In genomic region chr22:30964858-30965257, GRCh38 we compare ENCODE assay signal across 20 cellular contexts. TPM values are rescaled to one million over a fixed set of nuclear protein-coding genes. Genes with fewer than 3 reads are reported as not detected.
DNase-seq lines count a peak whose midpoint lies in the region; ATAC-seq, FAIRE-seq and TF ChIP-seq lines count a peak whose summit lies in the region.
"Had no signal": no experiment of that assay in that cellular context is flagged by ENCODE, and none has a peak within 500 bp of the region (broad histone marks: within the 10 kb centered on the region; RNA-seq: fewer than 3 reads in every experiment).

No MANE protein-coding gene starts in this region.

- H3K4me1 Mint-ChIP-seq in astrocyte (ENCODE audit: low read depth, unreplicated experiment) = peaks cover 7% of the 10 kb centered on the region

- no peak overlapping the region for H3K4me3 ChIP-seq in HepG2 (replicated peaks in 1 of 3; ENCODE audit: insufficient read depth in 1 of 3, low read depth in 2 of 3, low read length in 3 of 3)
- no peak overlapping the region for H3K4me3 ChIP-seq in right lobe of liver
- H3K4me3 ChIP-seq in astrocyte (ENCODE audit: insufficient read depth, low read depth, low read length) = no peak overlapping the region
- H3K4me3 ChIP-seq in iPS-20b (ENCODE audit: low read length) = peak overlapping the region; percentile 78; the same call in 1 of the 2 replicates
- H3K4me3 ChIP-seq in prostate gland = no peak overlapping the region
- H3K4me3 ChIP-seq: MG63 had no signal

- FAIRE-seq in HepG2 (lab: Jason Lieb, UNC) (no peak), astrocyte (lab: Jason Lieb, UNC) (no peak)
- FAIRE-seq: GM12891, H54, RCC 7860 had no signal

- POLR2A ChIA-PET in HepG2 (lab: Yijun Ruan, JAX) = interaction anchor here (7.6 kb wide), 1 partner anchor 117 kb away, joined by 113 read pairs; the partner anchor contains the start of gene SMTN

- no peak overlapping the region for H3K9ac ChIP-seq in HepG2 (ENCODE audit: insufficient read depth, low read depth, low read length)
- H3K9ac ChIP-seq in astrocyte (ENCODE audit: low read length) = no peak overlapping the region
- H3K9ac ChIP-seq in iPS-20b (ENCODE audit: low read depth, low read length) = no peak overlapping the region; the same call in 1 of the 2 replicates

- H3K9me3 Mint-ChIP-seq in astrocyte (ENCODE audit: unreplicated experiment) = no peaks in the 10 kb centered on the region

- CTCF ChIA-PET in HepG2 (lab: Yijun Ruan, JAX; ENCODE audit: low intra/inter-chr PET ratio, low total read pairs) = no interaction called here

- TF ChIP-seq RAD21 in HepG2 (CRISPR knock-in tag; IDR thresholded peaks at IDR 0.05) = no peak

- 84% methylated on average over 4 of the region's 4 CpGs for WGBS in HepG2 (ENCODE audit: low lambda C conversion rate)
- 86% methylated on average over 4 of the region's 4 CpGs for WGBS in right lobe of liver (ENCODE audit: insufficient coverage, low coverage, low lambda C conversion rate, missing lambda C conversion rate)
- 71% methylated on average over 4 of the region's 4 CpGs for WGBS in prostate gland

- ATAC-seq in HepG2 = no peak
- ATAC-seq in right lobe of liver = no peak
- no peak for ATAC-seq in GM21723 (IDR thresholded peaks at IDR 0.05; ENCODE audit: unreplicated experiment)
- ATAC-seq: Right ventricle myocardium inferior had no signal

- H2AFZ ChIP-seq in HepG2 (ENCODE audit: low read length) (no peak overlapping the region), astrocyte (ENCODE audit: low read depth, low read length) (no peak overlapping the region)

- intact Hi-C loops in HepG2 (cut with micrococcal nuclease; ENCODE audit: unreplicated experiment) (loop anchor here (5.0 kb wide), 2 partner anchors 92 to 117 kb away; partner anchors contain the start of gene SMTN), right lobe of liver (cut with DNase I) (no loop called here), prostate gland (cut with DNase I) (loop anchor here (5.0 kb wide), 1 partner anchor 72 kb away; no protein-coding TSS in a partner anchor)

- H3K4me1 ChIP-seq in HepG2 (ENCODE audit: insufficient read depth, low read length) = peaks cover 56% of the 10 kb centered on the region
- peaks cover 0 to 14% (median 4%) of the 10 kb centered on the region in 4 donors for H3K4me1 ChIP-seq in right lobe of liver
- H3K4me1 ChIP-seq in astrocyte (ENCODE audit: insufficient read depth, low read length) = peaks cover 1% of the 10 kb centered on the region
- peaks cover 10% of the 10 kb centered on the region for H3K4me1 ChIP-seq in iPS-20b (ENCODE audit: insufficient read depth, low read length)
- H3K4me1 ChIP-seq in prostate gland (replicated peaks) = no peaks in the 10 kb centered on the region

- TF ChIP-seq EP300 in HepG2 (IDR thresholded peaks at IDR 0.05; ENCODE audit: low read depth in 2 of 2, low read length in 2 of 2) = no peak
- TF ChIP-seq EP300 in HepG2 (CRISPR knock-in tag; IDR thresholded peaks at IDR 0.05; ENCODE audit: borderline replicate concordance) = no peak

- DNase-seq in HepG2 (ENCODE audit: low spot score) = no peak
- DNase-seq in right lobe of liver = no peak
- no peak for DNase-seq in astrocyte (ENCODE audit: low read depth)
- DNase-seq in NCI-H2171 (lab: John Stamatoyannopoulos, UW) = no peak
- DNase-seq in DMS 273 (lab: John Stamatoyannopoulos, UW; ENCODE audit: unreplicated experiment) = no peak
- DNase-seq in prostate gland (ENCODE audit: low spot score) = no peak
- DNase-seq: AML-193, COR-L47, MG63, NCI-H1092 treated with DMSO at 0.1 percent for 48 hours, NCI-H146, NCI-H2029 treated with DMSO at 0.1 percent for 48 hours, NCI-H2171 treated with DMSO at 0.1 percent for 48 hours had no signal

- peaks cover 10% of the 10 kb centered on the region for H3K36me3 Mint-ChIP-seq in astrocyte (ENCODE audit: low read depth, unreplicated experiment)

- TF ChIP-seq POLR2A in HepG2 (IDR thresholded peaks at IDR 0.05; ENCODE audit: insufficient read depth in 1 of 2, low read depth in 2 of 2, low read length in 2 of 2) (no peak), right lobe of liver (IDR thresholded peaks at IDR 0.05) (no peak), prostate gland (IDR thresholded peaks at IDR 0.05) (no peak)

- in situ Hi-C loops in HepG2 (cut with HindIII; ENCODE audit: extremely low pct_ligation_motif_present, low pct_unique_long_range_greater_than_20kb) = loop anchor here (5.0 to 10.0 kb wide), 2 partner anchors 117 to 180 kb away; partner anchors contain the start of genes PLA2G3 and SMTN

- no peaks in the 10 kb centered on the region for H3K36me3 ChIP-seq in HepG2 (replicated peaks in 1 of 2; ENCODE audit: control insufficient read depth in 1 of 2, insufficient read depth in 2 of 2, low read length in 2 of 2)
- H3K36me3 ChIP-seq in right lobe of liver = no peaks in the 10 kb centered on the region
- H3K36me3 ChIP-seq in astrocyte (ENCODE audit: insufficient read depth, low read length) = peaks cover 6% of the 10 kb centered on the region
- peaks cover 40% of the 10 kb centered on the region for H3K36me3 ChIP-seq in iPS-20b (ENCODE audit: insufficient read depth, low read depth, low read length)
- H3K36me3 ChIP-seq in prostate gland = no peaks in the 10 kb centered on the region

- BruUV-seq in HepG2 (replicated peaks; lab: Mats Ljungman, UMichigan) = no TSS peak

- no peak for TF ChIP-seq CTCF in HepG2 (CRISPR knock-in tag; IDR thresholded peaks at IDR 0.05)
- TF ChIP-seq CTCF in right lobe of liver (IDR thresholded peaks at IDR 0.05) = no peak
- no peak for TF ChIP-seq CTCF in astrocyte (IDR thresholded peaks at IDR 0.05; ENCODE audit: insufficient read depth, low read depth, low read length)
- no peak for TF ChIP-seq CTCF in prostate gland (IDR thresholded peaks at IDR 0.05)

- H3K27ac ChIP-seq in HepG2 (ENCODE audit: extremely low read length, insufficient read depth, low read length) = no peak overlapping the region
- H3K27ac ChIP-seq in right lobe of liver = no peak overlapping the region
- no peak overlapping the region for H3K27ac ChIP-seq in astrocyte (ENCODE audit: low read depth, low read length)
- no peak overlapping the region for H3K27ac ChIP-seq in iPS-20b (ENCODE audit: low read length)
- no peak overlapping the region for H3K27ac ChIP-seq in prostate gland
- H3K27ac ChIP-seq: 22Rv1 had no signal

- no peaks in the 10 kb centered on the region for H3K9me3 ChIP-seq in HepG2 (ENCODE audit: low read length)
- no peaks in the 10 kb centered on the region for H3K9me3 ChIP-seq in right lobe of liver
- no peaks in the 10 kb centered on the region for H3K9me3 ChIP-seq in astrocyte (ENCODE audit: insufficient read depth, low read depth, low read length)
- H3K9me3 ChIP-seq in iPS-20b (ENCODE audit: insufficient read depth, low read depth, low read length) = no peaks in the 10 kb centered on the region
- no peaks in the 10 kb centered on the region for H3K9me3 ChIP-seq in prostate gland

- no peak overlapping the region for H3K27ac Mint-ChIP-seq in astrocyte (ENCODE audit: unreplicated experiment)

- H3K4me2 ChIP-seq in HepG2 (ENCODE audit: low read depth, low read length) (peak overlapping the region; percentile 42), astrocyte (ENCODE audit: low read length) (peak overlapping the region; percentile 16)

- H3K4me3 Mint-ChIP-seq in astrocyte (ENCODE audit: unreplicated experiment) = no peak overlapping the region

- H3K27me3 Mint-ChIP-seq in astrocyte (ENCODE audit: low read depth, unreplicated experiment) = no peaks in the 10 kb centered on the region

- peaks cover 62% of the 10 kb centered on the region for H3K79me2 ChIP-seq in HepG2 (ENCODE audit: insufficient read depth, low read length)
- H3K79me2 ChIP-seq in astrocyte (ENCODE audit: insufficient read depth, low read length) = peaks cover 81% of the 10 kb centered on the region

- H3K27me3 ChIP-seq in HepG2 (ENCODE audit: control insufficient read depth in 1 of 2, insufficient read depth in 2 of 2, low read length in 2 of 2) (no peaks in the 10 kb centered on the region; a peak in 1 of 5 replicates), right lobe of liver (no peaks in the 10 kb centered on the region), astrocyte (ENCODE audit: insufficient read depth, low read length) (no peaks in the 10 kb centered on the region), iPS-20b (ENCODE audit: insufficient read depth, low read length) (no peaks in the 10 kb centered on the region), prostate gland (replicated peaks; ENCODE audit: insufficient read depth) (no peaks in the 10 kb centered on the region)
- H3K27me3 ChIP-seq: MG63 had no signal

- peaks cover 10% of the 10 kb centered on the region for H4K20me1 ChIP-seq in HepG2 (ENCODE audit: insufficient read depth, low read length)
- H4K20me1 ChIP-seq in astrocyte (ENCODE audit: insufficient read depth, low read length) = peaks cover 32% of the 10 kb centered on the region

RNA-seq across cellular contexts. Expression of gene MORC2, which starts 3.7 kb away (rescaled TPM):
- total RNA-seq in HepG2 (2016; rRNA removed; fragmentation: Illumina TruSeq; extraction: Trizol) = 18.3 and 28.2 TPM in 2 replicates
- total RNA-seq in HepG2 (2016; cell fraction: cytosol; rRNA removed; fragmentation: Illumina TruSeq; extraction: Trizol; ENCODE audit: low read depth) = 3.4 and 4.3 TPM in 2 replicates
- 18.9 and 25.4 TPM in 2 replicates for total RNA-seq in HepG2 (2016; cell fraction: insoluble cytoplasmic fraction; rRNA removed; fragmentation: Illumina TruSeq; extraction: Trizol)
- total RNA-seq in HepG2 (2016; cell fraction: membrane; rRNA removed; fragmentation: Illumina TruSeq; extraction: Trizol) = 10.0 and 14.7 TPM in 2 replicates
- 27.6 and 33.4 TPM in 2 replicates for total RNA-seq in HepG2 (2016; cell fraction: nucleus; rRNA removed; fragmentation: Illumina TruSeq; extraction: Trizol)
- polyA plus RNA-seq in HepG2 (2011; rRNA removed) = 11.9 and 17.8 TPM in 2 replicates
- polyA plus RNA-seq in HepG2 (2011; cell fraction: cytosol; rRNA removed) = 6.2 and 6.3 TPM in 2 replicates
- 24.9 and 45.2 TPM in 2 replicates for polyA plus RNA-seq in HepG2 (2011; cell fraction: nucleus; rRNA removed)
- 25.4 and 32.4 TPM in 2 replicates for polyA plus RNA-seq in HepG2 (2012)
- polyA plus RNA-seq in HepG2 (2016; cell fraction: cytosol; fragmentation: Illumina TruSeq; extraction: Trizol; ENCODE audit: low read depth) = 1.6 and 2.2 TPM in 2 replicates
- polyA plus RNA-seq in HepG2 (2016; cell fraction: insoluble cytoplasmic fraction; fragmentation: Illumina TruSeq; extraction: Trizol; ENCODE audit: low read depth) = 25.6 and 32.0 TPM in 2 replicates
- polyA plus RNA-seq in HepG2 (2016; cell fraction: membrane; fragmentation: Illumina TruSeq; extraction: Trizol; ENCODE audit: low read depth) = 5.2 and 5.5 TPM in 2 replicates
- 67.7 and 78.0 TPM in 2 replicates for polyA plus RNA-seq in HepG2 (2016; cell fraction: nucleus; fragmentation: Illumina TruSeq; extraction: Trizol; ENCODE audit: insufficient read depth, low read depth)
- 30.7 and 35.6 TPM in 2 replicates for polyA minus RNA-seq in HepG2 (2011; rRNA and poly(A)+ RNA removed; ENCODE audit: low replicate concordance)
- 18.7 and 21.0 TPM in 2 replicates for polyA minus RNA-seq in HepG2 (2011; cell fraction: cytosol; rRNA and poly(A)+ RNA removed)
- polyA minus RNA-seq in HepG2 (2011; cell fraction: nucleus; rRNA and poly(A)+ RNA removed) = 26.3 and 32.9 TPM in 2 replicates
- total RNA-seq in right lobe of liver = 10 to 100 TPM in 3 of 6 experiments, 1 to 10 TPM in 3; 7.0 to 15.6 (median 10.8) TPM
- total RNA-seq in astrocyte = 39.7 and 45.9 TPM in 2 replicates
- 10 to 100 TPM; 19.7 to 74.8 TPM for total RNA-seq in prostate gland

RNA-seq across cellular contexts. Expression of gene TUG1, which starts 4.2 kb away (rescaled TPM):
- 32.8 and 35.2 TPM in 2 replicates for total RNA-seq in HepG2 (2016; rRNA removed; fragmentation: Illumina TruSeq; extraction: Trizol)
- 5.6 TPM in 2 replicates for total RNA-seq in HepG2 (2016; cell fraction: cytosol; rRNA removed; fragmentation: Illumina TruSeq; extraction: Trizol; ENCODE audit: low read depth)
- 29.2 and 33.7 TPM in 2 replicates for total RNA-seq in HepG2 (2016; cell fraction: insoluble cytoplasmic fraction; rRNA removed; fragmentation: Illumina TruSeq; extraction: Trizol)
- 14.7 and 16.1 TPM in 2 replicates for total RNA-seq in HepG2 (2016; cell fraction: membrane; rRNA removed; fragmentation: Illumina TruSeq; extraction: Trizol)
- 83.8 and 92.0 TPM in 2 replicates for total RNA-seq in HepG2 (2016; cell fraction: nucleus; rRNA removed; fragmentation: Illumina TruSeq; extraction: Trizol)
- 101 and 122 TPM in 2 replicates for polyA plus RNA-seq in HepG2 (2011; rRNA removed)
- polyA plus RNA-seq in HepG2 (2011; cell fraction: cytosol; rRNA removed) = 31.0 and 49.1 TPM in 2 replicates
- 221 and 244 TPM in 2 replicates for polyA plus RNA-seq in HepG2 (2011; cell fraction: nucleus; rRNA removed)
- polyA plus RNA-seq in HepG2 (2012) = 49.1 and 54.7 TPM in 2 replicates
- polyA plus RNA-seq in HepG2 (2016; cell fraction: cytosol; fragmentation: Illumina TruSeq; extraction: Trizol; ENCODE audit: low read depth) = 2.9 and 3.1 TPM in 2 replicates
- 37.7 TPM in 2 replicates for polyA plus RNA-seq in HepG2 (2016; cell fraction: insoluble cytoplasmic fraction; fragmentation: Illumina TruSeq; extraction: Trizol; ENCODE audit: low read depth)
- 8.1 and 9.1 TPM in 2 replicates for polyA plus RNA-seq in HepG2 (2016; cell fraction: membrane; fragmentation: Illumina TruSeq; extraction: Trizol; ENCODE audit: low read depth)
- 201 TPM in 2 replicates for polyA plus RNA-seq in HepG2 (2016; cell fraction: nucleus; fragmentation: Illumina TruSeq; extraction: Trizol; ENCODE audit: insufficient read depth, low read depth)
- polyA minus RNA-seq in HepG2 (2011; rRNA and poly(A)+ RNA removed; ENCODE audit: low replicate concordance) = 56.5 and 73.9 TPM in 2 replicates
- polyA minus RNA-seq in HepG2 (2011; cell fraction: cytosol; rRNA and poly(A)+ RNA removed) = 31.0 and 37.3 TPM in 2 replicates
- polyA minus RNA-seq in HepG2 (2011; cell fraction: nucleus; rRNA and poly(A)+ RNA removed) = 167 and 186 TPM in 2 replicates
- total RNA-seq in right lobe of liver = 10 to 100 TPM; 20.0 to 28.1 (median 22.7) TPM
- total RNA-seq in astrocyte = 107 and 121 TPM in 2 replicates
- total RNA-seq in prostate gland = 100 to 1,000 TPM in 1 of 2 donors, 10 to 100 TPM in 1; 58.7 to 113 TPM

Comparison
In these comparisons a context has a peak if more than half of its experiments do, and no peak if none do; other contexts are left out.
1. intact Hi-C loops: an anchor here in HepG2 (5.0 kb wide) and prostate gland (5.0 kb wide); none called in right lobe of liver.